ENCODE assay signal across 23 cellular contexts in the genomic region with DNA sequence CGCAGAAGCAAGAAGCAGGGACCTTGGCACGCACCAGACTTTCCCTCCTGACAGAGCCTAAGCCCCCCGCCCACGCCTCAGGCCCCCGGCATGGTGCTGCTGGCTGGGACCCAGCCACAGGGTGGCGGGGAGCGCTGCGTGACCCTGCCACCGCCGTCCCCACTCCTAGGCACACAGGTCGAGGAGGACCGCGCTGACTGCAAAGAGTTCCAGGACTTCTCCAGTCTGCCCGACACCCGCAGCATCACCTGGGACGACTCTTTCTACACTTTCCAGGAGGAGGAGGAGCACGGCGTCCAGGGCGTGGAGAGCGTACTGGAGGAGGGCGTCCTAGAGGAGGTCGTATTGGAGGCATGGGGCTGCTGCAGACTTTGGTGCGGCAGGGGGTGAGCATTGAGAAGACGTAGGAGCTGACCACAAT.
DNase-seq lines count a peak whose midpoint lies in the region; ATAC-seq, FAIRE-seq and TF ChIP-seq lines count a peak whose summit lies in the region.
"Had no signal": no experiment of that assay in that cellular context is flagged by ENCODE, and none has a peak within 500 bp of the region (broad histone marks: within the 10 kb centered on the region; RNA-seq: fewer than 3 reads in every experiment).

No MANE protein-coding gene starts in this region.

- POLR2A ChIA-PET in HepG2 (lab: Yijun Ruan, JAX) (no interaction called here), WTC11 (lab: Charles Lee) (no interaction called here)

- no peak overlapping the region for H3K9ac ChIP-seq in HepG2 (ENCODE audit: insufficient read depth, low read depth, low read length)
- H3K9ac ChIP-seq: BLaER1 had no signal

- H3K27ac ChIP-seq in right lobe of liver (no peak overlapping the region), HepG2 (ENCODE audit: extremely low read length, insufficient read depth, low read length) (no peak overlapping the region), psoas muscle (no peak overlapping the region)
- H3K27ac ChIP-seq: BLaER1, RWPE1 had no signal

- H3K4me3 ChIP-seq in right lobe of liver: no peak overlapping the region
- H3K4me3 ChIP-seq in HepG2 (replicated peaks in 1 of 3; ENCODE audit: insufficient read depth in 1 of 3, low read depth in 2 of 3, low read length in 3 of 3): no peak overlapping the region
- H3K4me3 ChIP-seq in psoas muscle: no peak overlapping the region
- H3K4me3 ChIP-seq: BLaER1, GM12878, MG63 had no signal

- CTCF ChIA-PET in HepG2 (lab: Yijun Ruan, JAX; ENCODE audit: low intra/inter-chr PET ratio, low total read pairs) (no interaction called here), WTC11 (lab: Charles Lee) (no interaction called here)

- no TSS peak for BruUV-seq in HepG2 (replicated peaks; lab: Mats Ljungman, UMichigan)

- TF ChIP-seq CTCF in right lobe of liver (IDR thresholded peaks at IDR 0.05) (no peak), HepG2 (CRISPR knock-in tag; IDR thresholded peaks at IDR 0.05) (no peak), psoas muscle (IDR thresholded peaks at IDR 0.05) (no peak), endothelial cell (IDR thresholded peaks at IDR 0.05; ENCODE audit: unreplicated experiment) (no peak), WTC11 (IDR thresholded peaks at IDR 0.05) (no peak)

- H3K36me3 ChIP-seq in right lobe of liver (no peaks in the 10 kb centered on the region), HepG2 (replicated peaks in 1 of 2; ENCODE audit: control insufficient read depth in 1 of 2, insufficient read depth in 2 of 2, low read length in 2 of 2) (no peaks in the 10 kb centered on the region), psoas muscle (ENCODE audit: insufficient read depth in 1 of 2, low read depth in 1 of 2) (no peaks in the 10 kb centered on the region)
- H3K36me3 ChIP-seq: BLaER1, MG63 had no signal

- no peaks in the 10 kb centered on the region for H3K4me1 Mint-ChIP-seq in endothelial cell (ENCODE audit: unreplicated experiment)
- H3K4me1 Mint-ChIP-seq in WTC11: no peaks in the 10 kb centered on the region
- H3K4me1 Mint-ChIP-seq: CD4-positive, alpha-beta memory T cell; GM23338 had no signal

- H3K27ac Mint-ChIP-seq in endothelial cell (ENCODE audit: unreplicated experiment): no peak overlapping the region
- no peak overlapping the region for H3K27ac Mint-ChIP-seq in WTC11
- H3K27ac Mint-ChIP-seq: CD4-positive, alpha-beta memory T cell; GM23338 had no signal

- no peaks in the 10 kb centered on the region for H3K4me1 ChIP-seq in right lobe of liver
- H3K4me1 ChIP-seq in HepG2 (ENCODE audit: insufficient read depth, low read length): no peaks in the 10 kb centered on the region
- H3K4me1 ChIP-seq in psoas muscle: no peaks in the 10 kb centered on the region
- H3K4me1 ChIP-seq: BLaER1 had no signal

- no peak for TF ChIP-seq RAD21 in HepG2 (CRISPR knock-in tag; IDR thresholded peaks at IDR 0.05)

- in situ Hi-C loops in HepG2 (cut with HindIII; ENCODE audit: extremely low pct_ligation_motif_present, low pct_unique_long_range_greater_than_20kb): no loop called here

- H3K9me3 Mint-ChIP-seq in endothelial cell (ENCODE audit: unreplicated experiment) (peaks cover 3% of the 10 kb centered on the region), WTC11 (peaks cover 45% of the 10 kb centered on the region)

- intact Hi-C loops in right lobe of liver (cut with DNase I) (no loop called here), HepG2 (cut with micrococcal nuclease; ENCODE audit: unreplicated experiment) (no loop called here), psoas muscle (cut with DNase I) (no loop called here)

- H3K4me2 ChIP-seq in HepG2 (ENCODE audit: low read depth, low read length): no peak overlapping the region
- H3K4me2 ChIP-seq: BLaER1, GM23338 had no signal

- ATAC-seq in right lobe of liver: no peak
- no peak for ATAC-seq in HepG2
- no peak for ATAC-seq in left lobe of liver
- ATAC-seq in psoas muscle: no peak
- no peak for ATAC-seq in WTC11
- ATAC-seq: GM12878, GM23338, HCT116, PC-3 had no signal

- WGBS in right lobe of liver (ENCODE audit: insufficient coverage, low coverage, low lambda C conversion rate, missing lambda C conversion rate): 69% methylated on average over 9 of the region's 24 CpGs
- WGBS in HepG2 (ENCODE audit: low lambda C conversion rate): 49% methylated on average over 10 of the region's 24 CpGs
- WGBS in psoas muscle, 3 donors: 86 to 87% (median 87%) methylated on average over 24 of the region's 24 CpGs

- FAIRE-seq in HepG2 (lab: Jason Lieb, UNC): no peak
- FAIRE-seq: GM12878, GM19239 had no signal

- H3K4me3 Mint-ChIP-seq in endothelial cell (ENCODE audit: unreplicated experiment) (no peak overlapping the region), WTC11 (no peak overlapping the region)
- H3K4me3 Mint-ChIP-seq: CD4-positive, alpha-beta memory T cell; GM23338 had no signal

- no peaks in the 10 kb centered on the region for H4K20me1 ChIP-seq in HepG2 (ENCODE audit: insufficient read depth, low read length)
- H4K20me1 ChIP-seq: BLaER1 had no signal

- DNase-seq in right lobe of liver (peak in 2 of 3 donors; percentile 35 to 41), HepG2 (ENCODE audit: low spot score) (no peak), left lobe of liver (ENCODE audit: low spot score) (peak; percentile 33), psoas muscle (peak; percentile 4 to 48), endothelial cell (ENCODE audit: low spot score) (no peak), WTC11 (ENCODE audit: low spot score) (no peak)
- DNase-seq in activated effector memory CD4-positive, alpha-beta T cell treated with Interleukin-2 at 50 U/mL for 16 hours: no peak
- no peak for DNase-seq in activated CD4-positive, alpha-beta T cell treated with anti-CD3 and anti-CD28 coated beads for 1 hour
- DNase-seq: DMS153, Kasumi-1, MG63, NCI-H1048, NCI-H1436, NCI-H2029, NCI-H526, PC-3 had no signal

- H2AFZ ChIP-seq in HepG2 (ENCODE audit: low read length): no peak overlapping the region
- H2AFZ ChIP-seq: GM23338 had no signal

- no peaks in the 10 kb centered on the region for H3K27me3 ChIP-seq in right lobe of liver
- H3K27me3 ChIP-seq in HepG2 (ENCODE audit: control insufficient read depth in 1 of 2, insufficient read depth in 2 of 2, low read length in 2 of 2): no peaks in the 10 kb centered on the region
- no peaks in the 10 kb centered on the region for H3K27me3 ChIP-seq in psoas muscle (ENCODE audit: insufficient read depth in 3 of 3, low read length in 2 of 3)
- H3K27me3 ChIP-seq: BLaER1, MG63 had no signal

- H3K27me3 Mint-ChIP-seq in endothelial cell (ENCODE audit: unreplicated experiment) (no peaks in the 10 kb centered on the region), WTC11 (ENCODE audit: low read depth) (peaks cover 10% of the 10 kb centered on the region)
- H3K27me3 Mint-ChIP-seq: CD4-positive, alpha-beta memory T cell had no signal

- H3K9me3 ChIP-seq in right lobe of liver: no peaks in the 10 kb centered on the region
- H3K9me3 ChIP-seq in HepG2 (ENCODE audit: low read length): no peaks in the 10 kb centered on the region; the same call in 1 of the 2 replicates
- no peaks in the 10 kb centered on the region for H3K9me3 ChIP-seq in psoas muscle
- H3K9me3 ChIP-seq: MG63 had no signal

- H3K36me3 Mint-ChIP-seq in endothelial cell (ENCODE audit: low read depth, unreplicated experiment) (peaks cover 3% of the 10 kb centered on the region), WTC11 (peaks cover 47% of the 10 kb centered on the region)
- H3K36me3 Mint-ChIP-seq: CD4-positive, alpha-beta memory T cell had no signal

- TF ChIP-seq EP300 in HepG2 (IDR thresholded peaks at IDR 0.05; ENCODE audit: low read depth in 2 of 2, low read length in 2 of 2): no peak
- no peak for TF ChIP-seq EP300 in HepG2 (CRISPR knock-in tag; IDR thresholded peaks at IDR 0.05; ENCODE audit: borderline replicate concordance)

- no peaks in the 10 kb centered on the region for H3K79me2 ChIP-seq in HepG2 (ENCODE audit: insufficient read depth, low read length)

- TF ChIP-seq POLR2A in right lobe of liver (IDR thresholded peaks at IDR 0.05) (no peak), HepG2 (IDR thresholded peaks at IDR 0.05; ENCODE audit: insufficient read depth in 1 of 2, low read depth in 2 of 2, low read length in 2 of 2) (no peak)

TF ChIP-seq in HepG2, 621 proteins besides CTCF, POLR2A, EP300 and RAD21 (continues in another document):
- TF ChIP-seq TBL1XR1 (IDR thresholded peaks at IDR 0.05; ENCODE audit: borderline replicate concordance, low read length, partially characterized antibody) (no peak), HNF4G (IDR thresholded peaks at IDR 0.05; ENCODE audit: borderline replicate concordance, low read depth, low read length) (no peak), HNF4G (CRISPR knock-in tag; IDR thresholded peaks at IDR 0.05; ENCODE audit: borderline replicate concordance, low read depth) (no peak), ASH2L (IDR thresholded peaks at IDR 0.05; ENCODE audit: insufficient read length, low read depth, low read length) (no peak), ZNF616 (CRISPR knock-in tag; IDR thresholded peaks at IDR 0.05; ENCODE audit: low read depth) (no peak)

TF ChIP-seq in WTC11, 78 proteins besides CTCF, POLR2A, EP300 and RAD21 (continues in another document):
- TF ChIP-seq TEAD1 (CRISPR knock-in tag; IDR thresholded peaks at IDR 0.05) (no peak), ZNF532 (CRISPR knock-in tag; IDR thresholded peaks at IDR 0.05; ENCODE audit: borderline replicate concordance) (no peak)

Comparison
In these comparisons a context has a peak if more than half of its experiments do, and no peak if none do; other contexts are left out.
1. DNase-seq: peak in right lobe of liver (2 of 3), left lobe of liver (single experiment) and psoas muscle (2 of 2); none in HepG2 (single experiment), endothelial cell (single experiment), activated effector memory CD4-positive, alpha-beta T cell treated with Interleukin-2 at 50 U/mL for 16 hours (single experiment), activated CD4-positive, alpha-beta T cell treated with anti-CD3 and anti-CD28 coated beads for 1 hour (single experiment) and WTC11 (single experiment).